18 cellular contexts compared by ENCODE assay signal in genomic region chr10:88239212-88239611, GRCh38.
DNase-seq lines count a peak whose midpoint lies in the region; ATAC-seq, FAIRE-seq and TF ChIP-seq lines count a peak whose summit lies in the region.
"Had no signal": no experiment of that assay in that cellular context is flagged by ENCODE, and none has a peak within 500 bp of the region (broad histone marks: within the 10 kb centered on the region; RNA-seq: fewer than 3 reads in every experiment).

No MANE protein-coding gene starts in this region.

- H2BK120ac ChIP-seq in neuronal stem cell (ENCODE audit: low read depth, low read length), result no peak overlapping the region

- H3K4me1 ChIP-seq in liver (ENCODE audit: control insufficient read depth in 4 of 4, insufficient read depth in 4 of 4, low read length in 3 of 4), result peaks cover 0 to 25% (median 18%) of the 10 kb centered on the region in 4 donors
- no peaks in the 10 kb centered on the region for H3K4me1 ChIP-seq in HepG2 (ENCODE audit: insufficient read depth, low read length)
- peaks cover 14% of the 10 kb centered on the region for H3K4me1 ChIP-seq in mammary epithelial cell (ENCODE audit: insufficient read depth, low read length)
- H3K4me1 ChIP-seq in psoas muscle, result peaks cover 36% of the 10 kb centered on the region
- peaks cover 33% of the 10 kb centered on the region for H3K4me1 ChIP-seq in vagina
- H3K4me1 ChIP-seq in neuronal stem cell (ENCODE audit: control insufficient read depth in 2 of 2, insufficient read depth in 1 of 2, low read depth in 1 of 2, low read length in 2 of 2), result peaks cover 3 to 10% of the 10 kb centered on the region in 2 donors

- no peak overlapping the region for H3K4me2 ChIP-seq in HepG2 (ENCODE audit: low read depth, low read length)
- H3K4me2 ChIP-seq in mammary epithelial cell (ENCODE audit: insufficient read depth, low read depth, low read length), result peak overlapping the region; percentile 22
- H3K4me2 ChIP-seq in neuronal stem cell (ENCODE audit: insufficient read depth, low read length, poor library complexity, severe bottlenecking), result no peak overlapping the region

- H3K18ac ChIP-seq in neuronal stem cell (ENCODE audit: low read length), result no peak overlapping the region

- no peak overlapping the region for H2AK5ac ChIP-seq in neuronal stem cell (ENCODE audit: low read depth, low read length)

- H3K27ac ChIP-seq in liver (ENCODE audit: low read depth in 1 of 2, low read length in 2 of 2), result no peak overlapping the region
- no peak overlapping the region for H3K27ac ChIP-seq in HepG2 (ENCODE audit: extremely low read length, insufficient read depth, low read length)
- no peak overlapping the region for H3K27ac ChIP-seq in mammary epithelial cell (ENCODE audit: insufficient read depth, low read depth, low read length)
- peak overlapping the region; percentile 11 for H3K27ac ChIP-seq in psoas muscle
- H3K27ac ChIP-seq in vagina, result peak overlapping the region; percentile 51
- no peak overlapping the region for H3K27ac ChIP-seq in neuronal stem cell (replicated peaks; ENCODE audit: low read length)

- H3K9ac ChIP-seq in liver (ENCODE audit: low read depth in 1 of 2, low read length in 2 of 2) (no peak overlapping the region), HepG2 (ENCODE audit: insufficient read depth, low read depth, low read length) (no peak overlapping the region), mammary epithelial cell (ENCODE audit: insufficient read depth, low read length) (no peak overlapping the region), neuronal stem cell (ENCODE audit: low read depth, low read length, poor library complexity) (no peak overlapping the region)

- in situ Hi-C loops in HepG2 (cut with HindIII; ENCODE audit: extremely low pct_ligation_motif_present, low pct_unique_long_range_greater_than_20kb), result no loop called here
- in situ Hi-C loops in mammary epithelial cell (cut with MboI; ENCODE audit: low sequenced_read_pairs in 2 of 2), result no loop called here

- H3K27me3 ChIP-seq in liver (ENCODE audit: control insufficient read depth in 4 of 4, insufficient read depth in 4 of 4, low read length in 3 of 4) (no peaks in the 10 kb centered on the region), HepG2 (ENCODE audit: control insufficient read depth in 1 of 2, insufficient read depth in 2 of 2, low read length in 2 of 2) (no peaks in the 10 kb centered on the region), mammary epithelial cell (ENCODE audit: insufficient read depth, low read length) (no peaks in the 10 kb centered on the region), psoas muscle (ENCODE audit: insufficient read depth in 3 of 3, low read length in 2 of 3) (no peaks in the 10 kb centered on the region), vagina (no peaks in the 10 kb centered on the region), neuronal stem cell (ENCODE audit: control insufficient read depth in 3 of 3, insufficient read depth in 3 of 3, low read depth in 1 of 3, low read length in 3 of 3) (no peaks in the 10 kb centered on the region)

- dilution Hi-C loops in mammary epithelial cell (cut with HindIII; ENCODE audit: low sequenced_read_pairs), result no loop called here

- intact Hi-C loops in HepG2 (cut with micrococcal nuclease; ENCODE audit: unreplicated experiment) (no loop called here), mammary epithelial cell (cut with micrococcal nuclease) (no loop called here), psoas muscle (cut with DNase I) (no loop called here), vagina (cut with DNase I) (no loop called here)

- H4K20me1 ChIP-seq in HepG2 (ENCODE audit: insufficient read depth, low read length), result no peaks in the 10 kb centered on the region
- no peaks in the 10 kb centered on the region for H4K20me1 ChIP-seq in mammary epithelial cell (ENCODE audit: insufficient read depth, low read length)

- TF ChIP-seq EP300 in HepG2 (IDR thresholded peaks at IDR 0.05; ENCODE audit: low read depth in 2 of 2, low read length in 2 of 2) (no peak), HepG2 (CRISPR knock-in tag; IDR thresholded peaks at IDR 0.05; ENCODE audit: borderline replicate concordance) (no peak)

- H2BK5ac ChIP-seq in neuronal stem cell (ENCODE audit: low read length), result no peak overlapping the region

- H3K4ac ChIP-seq in neuronal stem cell (ENCODE audit: low read length), result no peak overlapping the region

- no peak overlapping the region for H2BK15ac ChIP-seq in neuronal stem cell (ENCODE audit: low read length)

- no peak overlapping the region for H4K91ac ChIP-seq in neuronal stem cell (ENCODE audit: low read depth, low read length, poor library complexity)

- H2BK12ac ChIP-seq in neuronal stem cell (ENCODE audit: low read length), result no peak overlapping the region

- TF ChIP-seq POLR2A in HepG2 (IDR thresholded peaks at IDR 0.05; ENCODE audit: insufficient read depth in 1 of 2, low read depth in 2 of 2, low read length in 2 of 2), result no peak
- no peak for TF ChIP-seq POLR2A in vagina (IDR thresholded peaks at IDR 0.05)

- DNase-seq in HepG2 (ENCODE audit: low spot score) (no peak), mammary epithelial cell (peak; percentile 14), psoas muscle (no peak), vagina (ENCODE audit: extremely low spot score in 2 of 2) (no peak), GM10248 (ENCODE audit: extremely low spot score) (no peak), neuronal stem cell (ENCODE audit: low spot score) (no peak)
- DNase-seq: AML-193; COR-L47; MV-4-11; NCI-H1417; NCI-H187 treated with DMSO at 0.1 percent for 48 hours; NCI-H2171 treated with DMSO at 0.1 percent for 48 hours; NK-92 treated with Interleukin-12 subunit alpha and Interleukin-12 subunit beta, amount 100 ng/mL, for 24 hours; RPMI8226; SIG-M5 had no signal

- H3K9me3 ChIP-seq in liver (ENCODE audit: control insufficient read depth in 4 of 4, low read length in 3 of 4), result no peaks in the 10 kb centered on the region
- no peaks in the 10 kb centered on the region for H3K9me3 ChIP-seq in HepG2 (ENCODE audit: low read length)
- no peaks in the 10 kb centered on the region for H3K9me3 ChIP-seq in mammary epithelial cell (replicated peaks; ENCODE audit: insufficient read depth, low read length)
- no peaks in the 10 kb centered on the region for H3K9me3 ChIP-seq in psoas muscle
- H3K9me3 ChIP-seq in vagina, result no peaks in the 10 kb centered on the region
- no peaks in the 10 kb centered on the region for H3K9me3 ChIP-seq in neuronal stem cell (replicated peaks in 1 of 2; ENCODE audit: control insufficient read depth in 2 of 2, insufficient read depth in 1 of 2, low read depth in 1 of 2, low read length in 2 of 2)
- H3K9me3 ChIP-seq: HAP-1 had no signal

- H3K14ac ChIP-seq in neuronal stem cell (ENCODE audit: low read length), result no peak overlapping the region

- no peaks in the 10 kb centered on the region for H3K79me2 ChIP-seq in HepG2 (ENCODE audit: insufficient read depth, low read length)
- H3K79me2 ChIP-seq in mammary epithelial cell (ENCODE audit: insufficient read depth, low read length), result no peaks in the 10 kb centered on the region

- BruUV-seq in HepG2 (replicated peaks; lab: Mats Ljungman, UMichigan) (no TSS peak), mammary epithelial cell (replicated peaks; lab: Mats Ljungman, UMichigan) (no TSS peak)

- ATAC-seq in HepG2 (no peak), psoas muscle (no peak), GM21390 (IDR thresholded peaks at IDR 0.05; ENCODE audit: unreplicated experiment) (no peak)

- WGBS in liver, result 91% methylated on average over 2 of the region's 2 CpGs
- 64% methylated on average over 2 of the region's 2 CpGs for WGBS in HepG2 (ENCODE audit: low lambda C conversion rate)
- WGBS in mammary epithelial cell (ENCODE audit: low coverage, missing lambda C conversion rate), result 50% methylated on average over 2 of the region's 2 CpGs
- 71 to 84% (median 76%) methylated on average over 2 of the region's 2 CpGs for WGBS in psoas muscle, 3 donors
- WGBS in neuronal stem cell (ENCODE audit: extremely low coverage in 2 of 2, insufficient read length in 2 of 2, insufficient replicate concordance in 1 of 2), 2 donors, result no CpG with 5 or more reads among the region's 2 CpGs

- POLR2A ChIA-PET in HepG2 (lab: Yijun Ruan, JAX) (no interaction called here), GM10248 (lab: Yijun Ruan, JAX) (no interaction called here)

- no peak for FAIRE-seq in HepG2 (lab: Jason Lieb, UNC)

- CTCF ChIA-PET in HepG2 (lab: Yijun Ruan, JAX; ENCODE audit: low intra/inter-chr PET ratio, low total read pairs) (no interaction called here), mammary epithelial cell (lab: Charles Lee; ENCODE audit: low non-redundant PET) (no interaction called here), GM10248 (lab: Yijun Ruan, JAX) (interaction anchor here (1.0 to 2.0 kb wide), 3 partner anchors 9 to 380 kb away, joined by 3 to 7 read pairs (median 4); no protein-coding TSS in a partner anchor)

- no peak overlapping the region for H4K8ac ChIP-seq in neuronal stem cell (ENCODE audit: low read depth, low read length)

- H3K4me3 ChIP-seq in liver (ENCODE audit: low read depth in 1 of 3, low read length in 3 of 3) (no peak overlapping the region), HepG2 (replicated peaks in 1 of 3; ENCODE audit: insufficient read depth in 1 of 3, low read depth in 2 of 3, low read length in 3 of 3) (no peak overlapping the region), mammary epithelial cell (replicated peaks in 1 of 3; ENCODE audit: insufficient read depth in 1 of 3, low read depth in 2 of 3, low read length in 3 of 3) (no peak overlapping the region), psoas muscle (no peak overlapping the region), vagina (no peak overlapping the region), neuronal stem cell (ENCODE audit: low read length in 2 of 2) (no peak overlapping the region)
- H3K4me3 ChIP-seq: HAP-1 had no signal

- TF ChIP-seq RAD21 in liver (IDR thresholded peaks at IDR 0.05) (no peak), HepG2 (CRISPR knock-in tag; IDR thresholded peaks at IDR 0.05) (no peak)

- H3K23ac ChIP-seq in neuronal stem cell (ENCODE audit: low read depth, low read length, poor library complexity), result no peak overlapping the region

- no peak overlapping the region for H2AFZ ChIP-seq in HepG2 (ENCODE audit: low read length)
- H2AFZ ChIP-seq in mammary epithelial cell (ENCODE audit: low read depth, low read length), result peak overlapping the region; percentile 65
- H2AFZ ChIP-seq in neuronal stem cell (ENCODE audit: low read length), result no peak overlapping the region

- H3K36me3 ChIP-seq in liver (ENCODE audit: control insufficient read depth in 4 of 4, insufficient read depth in 3 of 4, low read depth in 1 of 4, low read length in 3 of 4) (no peaks in the 10 kb centered on the region), HepG2 (replicated peaks in 1 of 2; ENCODE audit: control insufficient read depth in 1 of 2, insufficient read depth in 2 of 2, low read length in 2 of 2) (no peaks in the 10 kb centered on the region), mammary epithelial cell (ENCODE audit: insufficient read depth, low read length) (no peaks in the 10 kb centered on the region), psoas muscle (ENCODE audit: insufficient read depth in 1 of 2, low read depth in 1 of 2) (no peaks in the 10 kb centered on the region), vagina (no peaks in the 10 kb centered on the region), neuronal stem cell (replicated peaks in 1 of 2; ENCODE audit: control insufficient read depth in 2 of 2, insufficient read depth in 2 of 2, low read length in 2 of 2) (no peaks in the 10 kb centered on the region)
- H3K36me3 ChIP-seq: HAP-1 had no signal

- TF ChIP-seq CTCF in liver (IDR thresholded peaks at IDR 0.05; ENCODE audit: low read depth, low read length, missing input control) (no peak), HepG2 (CRISPR knock-in tag; IDR thresholded peaks at IDR 0.05) (no peak), mammary epithelial cell (conservative IDR thresholded peaks at IDR 0.05 in 1 of 2, IDR thresholded peaks at IDR 0.05 in 1 of 2; ENCODE audit: extremely low read depth in 1 of 2, insufficient read depth in 1 of 2, low read depth in 1 of 2, low read length in 2 of 2) (no peak), psoas muscle (IDR thresholded peaks at IDR 0.05) (no peak), vagina (IDR thresholded peaks at IDR 0.05) (no peak), GM10248 (IDR thresholded peaks at IDR 0.05; ENCODE audit: control extremely low read depth, extremely low read depth, low read depth, missing control alignments) (no peak)

- H3K79me1 ChIP-seq in neuronal stem cell (ENCODE audit: low read depth, low read length), result no peaks in the 10 kb centered on the region

Comparison
In these comparisons a context has a peak if more than half of its experiments do, and no peak if none do; other contexts are left out.
1. H3K27ac ChIP-seq: peak in psoas muscle (single experiment) and vagina (single experiment); none in liver (0 of 2), HepG2 (single experiment), mammary epithelial cell (single experiment) and neuronal stem cell (single experiment).